1 cellular context compared by ENCODE assay signal in the genomic region with DNA sequence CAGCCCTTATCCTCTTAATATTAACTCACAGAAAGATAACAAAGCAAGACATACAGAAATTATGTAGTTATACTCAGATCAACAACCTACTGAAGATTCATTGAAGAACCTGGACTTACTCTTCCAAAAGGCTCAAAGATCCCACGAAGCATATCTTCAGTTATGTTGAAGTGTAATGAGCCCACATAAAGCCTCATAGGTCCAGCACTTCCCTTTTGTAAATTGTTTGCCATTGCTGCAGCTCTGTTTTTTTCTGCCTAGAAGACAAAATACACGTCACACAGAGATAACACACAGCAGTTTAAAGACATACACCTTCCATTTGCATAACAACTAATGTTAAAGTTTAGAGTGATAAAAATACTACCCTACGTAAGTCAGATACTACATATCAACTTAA.
TF ChIP-seq lines count a peak whose summit lies in the region.

No MANE protein-coding gene starts in this region.

TF ChIP-seq in GM23338, 12 proteins besides CTCF, POLR2A, EP300 and RAD21:
- TF ChIP-seq EZH2 (IDR thresholded peaks at IDR 0.05; ENCODE audit: low read depth, unreplicated experiment) (no peak), POLR2AphosphoS5 (IDR thresholded peaks at IDR 0.05; ENCODE audit: low read depth) (no peak), EZH2phosphoT487 (IDR thresholded peaks at IDR 0.05; ENCODE audit: unreplicated experiment) (no peak), ZNF114 (CRISPR knock-in tag; IDR thresholded peaks at IDR 0.05) (no peak)
- TF ChIP-seq, protein P1, sequence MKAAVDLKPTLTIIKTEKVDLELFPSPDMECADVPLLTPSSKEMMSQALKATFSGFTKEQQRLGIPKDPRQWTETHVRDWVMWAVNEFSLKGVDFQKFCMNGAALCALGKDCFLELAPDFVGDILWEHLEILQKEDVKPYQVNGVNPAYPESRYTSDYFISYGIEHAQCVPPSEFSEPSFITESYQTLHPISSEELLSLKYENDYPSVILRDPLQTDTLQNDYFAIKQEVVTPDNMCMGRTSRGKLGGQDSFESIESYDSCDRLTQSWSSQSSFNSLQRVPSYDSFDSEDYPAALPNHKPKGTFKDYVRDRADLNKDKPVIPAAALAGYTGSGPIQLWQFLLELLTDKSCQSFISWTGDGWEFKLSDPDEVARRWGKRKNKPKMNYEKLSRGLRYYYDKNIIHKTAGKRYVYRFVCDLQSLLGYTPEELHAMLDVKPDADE (IDR thresholded peaks at IDR 0.05): no peak
- TF ChIP-seq, protein P2, sequence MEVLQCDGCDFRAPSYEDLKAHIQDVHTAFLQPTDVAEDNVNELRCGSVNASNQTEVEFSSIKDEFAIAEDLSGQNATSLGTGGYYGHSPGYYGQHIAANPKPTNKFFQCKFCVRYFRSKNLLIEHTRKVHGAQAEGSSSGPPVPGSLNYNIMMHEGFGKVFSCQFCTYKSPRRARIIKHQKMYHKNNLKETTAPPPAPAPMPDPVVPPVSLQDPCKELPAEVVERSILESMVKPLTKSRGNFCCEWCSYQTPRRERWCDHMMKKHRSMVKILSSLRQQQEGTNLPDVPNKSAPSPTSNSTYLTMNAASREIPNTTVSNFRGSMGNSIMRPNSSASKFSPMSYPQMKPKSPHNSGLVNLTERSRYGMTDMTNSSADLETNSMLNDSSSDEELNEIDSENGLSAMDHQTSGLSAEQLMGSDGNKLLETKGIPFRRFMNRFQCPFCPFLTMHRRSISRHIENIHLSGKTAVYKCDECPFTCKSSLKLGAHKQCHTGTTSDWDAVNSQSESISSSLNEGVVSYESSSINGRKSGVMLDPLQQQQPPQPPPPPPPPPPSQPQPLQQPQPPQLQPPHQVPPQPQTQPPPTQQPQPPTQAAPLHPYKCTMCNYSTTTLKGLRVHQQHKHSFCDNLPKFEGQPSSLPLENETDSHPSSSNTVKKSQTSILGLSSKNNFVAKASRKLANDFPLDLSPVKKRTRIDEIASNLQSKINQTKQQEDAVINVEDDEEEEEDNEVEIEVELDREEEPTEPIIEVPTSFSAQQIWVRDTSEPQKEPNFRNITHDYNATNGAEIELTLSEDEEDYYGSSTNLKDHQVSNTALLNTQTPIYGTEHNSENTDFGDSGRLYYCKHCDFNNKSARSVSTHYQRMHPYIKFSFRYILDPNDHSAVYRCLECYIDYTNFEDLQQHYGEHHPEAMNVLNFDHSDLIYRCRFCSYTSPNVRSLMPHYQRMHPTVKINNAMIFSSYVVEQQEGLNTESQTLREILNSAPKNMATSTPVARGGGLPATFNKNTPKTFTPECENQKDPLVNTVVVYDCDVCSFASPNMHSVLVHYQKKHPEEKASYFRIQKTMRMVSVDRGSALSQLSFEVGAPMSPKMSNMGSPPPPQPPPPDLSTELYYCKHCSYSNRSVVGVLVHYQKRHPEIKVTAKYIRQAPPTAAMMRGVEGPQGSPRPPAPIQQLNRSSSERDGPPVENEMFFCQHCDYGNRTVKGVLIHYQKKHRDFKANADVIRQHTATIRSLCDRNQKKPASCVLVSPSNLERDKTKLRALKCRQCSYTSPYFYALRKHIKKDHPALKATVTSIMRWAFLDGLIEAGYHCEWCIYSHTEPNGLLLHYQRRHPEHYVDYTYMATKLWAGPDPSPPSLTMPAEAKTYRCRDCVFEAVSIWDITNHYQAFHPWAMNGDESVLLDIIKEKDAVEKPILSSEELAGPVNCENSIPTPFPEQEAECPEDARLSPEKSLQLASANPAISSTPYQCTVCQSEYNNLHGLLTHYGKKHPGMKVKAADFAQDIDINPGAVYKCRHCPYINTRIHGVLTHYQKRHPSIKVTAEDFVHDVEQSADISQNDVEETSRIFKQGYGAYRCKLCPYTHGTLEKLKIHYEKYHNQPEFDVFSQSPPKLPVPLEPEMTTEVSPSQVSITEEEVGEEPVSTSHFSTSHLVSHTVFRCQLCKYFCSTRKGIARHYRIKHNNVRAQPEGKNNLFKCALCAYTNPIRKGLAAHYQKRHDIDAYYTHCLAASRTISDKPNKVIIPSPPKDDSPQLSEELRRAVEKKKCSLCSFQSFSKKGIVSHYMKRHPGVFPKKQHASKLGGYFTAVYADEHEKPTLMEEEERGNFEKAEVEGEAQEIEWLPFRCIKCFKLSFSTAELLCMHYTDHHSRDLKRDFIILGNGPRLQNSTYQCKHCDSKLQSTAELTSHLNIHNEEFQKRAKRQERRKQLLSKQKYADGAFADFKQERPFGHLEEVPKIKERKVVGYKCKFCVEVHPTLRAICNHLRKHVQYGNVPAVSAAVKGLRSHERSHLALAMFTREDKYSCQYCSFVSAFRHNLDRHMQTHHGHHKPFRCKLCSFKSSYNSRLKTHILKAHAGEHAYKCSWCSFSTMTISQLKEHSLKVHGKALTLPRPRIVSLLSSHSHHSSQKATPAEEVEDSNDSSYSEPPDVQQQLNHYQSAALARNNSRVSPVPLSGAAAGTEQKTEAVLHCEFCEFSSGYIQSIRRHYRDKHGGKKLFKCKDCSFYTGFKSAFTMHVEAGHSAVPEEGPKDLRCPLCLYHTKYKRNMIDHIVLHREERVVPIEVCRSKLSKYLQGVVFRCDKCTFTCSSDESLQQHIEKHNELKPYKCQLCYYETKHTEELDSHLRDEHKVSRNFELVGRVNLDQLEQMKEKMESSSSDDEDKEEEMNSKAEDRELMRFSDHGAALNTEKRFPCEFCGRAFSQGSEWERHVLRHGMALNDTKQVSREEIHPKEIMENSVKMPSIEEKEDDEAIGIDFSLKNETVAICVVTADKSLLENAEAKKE (CRISPR knock-in tag; IDR thresholded peaks at IDR 0.05): no peak
